ENCODE assay signal across 9 cellular contexts in genomic region chr7:129958643-129959479, GRCh38. TPM values are rescaled to one million over a fixed set of nuclear protein-coding genes. Genes with fewer than 3 reads are reported as not detected.
DNase-seq lines count a peak whose midpoint lies in the region; ATAC-seq, FAIRE-seq and TF ChIP-seq lines count a peak whose summit lies in the region.
"Had no signal": no experiment of that assay in that cellular context is flagged by ENCODE, and none has a peak within 500 bp of the region (broad histone marks: within the 10 kb centered on the region; RNA-seq: fewer than 3 reads in every experiment).

No MANE protein-coding gene starts in this region.

- no peak overlapping the region for H3K27ac ChIP-seq in kidney (ENCODE audit: low read depth in 2 of 2, low read length in 2 of 2)
- H3K27ac ChIP-seq in upper lobe of right lung = peak overlapping the region; percentile 51

- no peaks in the 10 kb centered on the region for H3K36me3 ChIP-seq in kidney (ENCODE audit: control insufficient read depth in 1 of 2, insufficient read depth in 2 of 2, low read length in 2 of 2)
- H3K36me3 ChIP-seq in upper lobe of right lung = no peaks in the 10 kb centered on the region

- no peak overlapping the region for H3K9ac ChIP-seq in kidney (ENCODE audit: low read length in 2 of 2)

- peak; percentile 12 for DNase-seq in NOMO-1 treated with DMSO at 0.1 percent for 48 hours (lab: John Stamatoyannopoulos, UW; ENCODE audit: unreplicated experiment)
- no peak for DNase-seq in NOMO-1 treated with dmso at 0.1 percent for 144 hours (lab: John Stamatoyannopoulos, UW; ENCODE audit: unreplicated experiment)
- DNase-seq in amniotic epithelial cell (ENCODE audit: low read depth) = peak; percentile 97
- peak; percentile 76 for DNase-seq in kidney
- DNase-seq in upper lobe of right lung = peak; percentile 64
- DNase-seq in activated effector memory CD4-positive, alpha-beta T cell treated with anti-CD3 and anti-CD28 coated beads, Interleukin-2, amount 50 U/mL, for 16 hours = no peak
- DNase-seq in superior temporal gyrus (ENCODE audit: extremely low spot score) = no peak
- no peak for DNase-seq in NCI-H510A treated with DMSO at 0.1 percent for 48 hours (lab: John Stamatoyannopoulos, UW)
- DNase-seq: NCI-H1417 had no signal

- H3K9me3 ChIP-seq in kidney (ENCODE audit: control insufficient read depth in 1 of 2, low read length in 2 of 2) (no peaks in the 10 kb centered on the region), upper lobe of right lung (no peaks in the 10 kb centered on the region)

- H3K4me1 ChIP-seq in kidney (ENCODE audit: control insufficient read depth in 1 of 2, insufficient read depth in 1 of 2, low read depth in 1 of 2, low read length in 2 of 2) = no peaks in the 10 kb centered on the region
- peaks cover 8% of the 10 kb centered on the region for H3K4me1 ChIP-seq in upper lobe of right lung

- TF ChIP-seq CTCF in kidney (IDR thresholded peaks at IDR 0.05; ENCODE audit: borderline replicate concordance, extremely low read depth, insufficient read depth) (no peak), upper lobe of right lung (IDR thresholded peaks at IDR 0.05) (no peak)

- H3K27me3 ChIP-seq in upper lobe of right lung = no peaks in the 10 kb centered on the region

- intact Hi-C loops in kidney (cut with DNase I) = no loop called here
- intact Hi-C loops in upper lobe of right lung (cut with DNase I) = no loop called here

- peak; percentile 88 for ATAC-seq in upper lobe of right lung

- H3K4me3 ChIP-seq in kidney (ENCODE audit: low read length in 2 of 2) (no peak overlapping the region), upper lobe of right lung (no peak overlapping the region)

- no peak for FAIRE-seq in kidney (lab: Jason Lieb, UNC)

RNA-seq across cellular contexts. Expression of gene UBE2H, which starts 6.1 kb away (rescaled TPM):
- total RNA-seq in kidney (107 TPM), upper lobe of right lung (69.1 TPM)
- 40.6 TPM for polyA plus RNA-seq in kidney (ENCODE audit: insufficient read depth, low read depth, low replicate concordance)

Comparison
In these comparisons a context has a peak if more than half of its experiments do, and no peak if none do; other contexts are left out.
1. DNase-seq: peak in NOMO-1 treated with DMSO at 0.1 percent for 48 hours (single experiment), amniotic epithelial cell (single experiment), kidney (single experiment) and upper lobe of right lung (single experiment); none in NOMO-1 treated with dmso at 0.1 percent for 144 hours (single experiment), activated effector memory CD4-positive, alpha-beta T cell treated with anti-CD3 and anti-CD28 coated beads, Interleukin-2, amount 50 U/mL, for 16 hours (single experiment), superior temporal gyrus (single experiment) and NCI-H510A treated with DMSO at 0.1 percent for 48 hours (single experiment).